Comparison of ENCODE assay signal across 1 cellular context in genomic region chr4:48718818-48719465, GRCh38.
A peak's percentile ranks its signal among the peaks of the same experiment; 100 is the strongest.
TF ChIP-seq lines count a peak whose summit lies in the region.

No MANE protein-coding gene starts in this region.

TF ChIP-seq in HepG2, 621 proteins besides CTCF, POLR2A, EP300 and RAD21 (continued from another document):
- 0 out of 2 replicates have a peak, but pooled peaks have one; percentile 45 for TF ChIP-seq PAXIP1 (CRISPR knock-in tag; conservative IDR thresholded peaks at IDR 0.05)
- TF ChIP-seq NCOR1 (IDR thresholded peaks at IDR 0.05; ENCODE audit: borderline replicate concordance, low read length), result 0 out of 2 replicates have a peak, but pooled peaks have one; percentile 41
- TF ChIP-seq ZNF281 (CRISPR knock-in tag; IDR thresholded peaks at IDR 0.05; ENCODE audit: borderline replicate concordance), result no peak
